Comparison of ENCODE assay signal across 13 cellular contexts in genomic region chr2:226427538-226428307, GRCh38.
DNase-seq lines count a peak whose midpoint lies in the region; ATAC-seq and FAIRE-seq lines count a peak whose summit lies in the region.
"Had no signal": no experiment of that assay in that cellular context is flagged by ENCODE, and none has a peak within 500 bp of the region (broad histone marks: within the 10 kb centered on the region; RNA-seq: fewer than 3 reads in every experiment).

No MANE protein-coding gene starts in this region.

- ATAC-seq in esophagus mucosa (peak; percentile 71), GM21529 (IDR thresholded peaks at IDR 0.05; ENCODE audit: unreplicated experiment) (no peak)
- ATAC-seq: K562 had no signal

- intact Hi-C loops in posterior cingulate gyrus (cut with DNase I), result no loop called here

- FAIRE-seq in RCC 7860 (lab: Jason Lieb, UNC), result no peak
- FAIRE-seq: K562 had no signal

- peak; percentile 78 for DNase-seq in GM04503 (ENCODE audit: low read depth)
- peak; percentile 98 for DNase-seq in RCC 7860 (ENCODE audit: low spot score)
- peak; percentile 91 for DNase-seq in renal cortical epithelial cell (ENCODE audit: low read depth)
- no peak for DNase-seq in stimulated activated CD4-positive, alpha-beta T cell treated with anti-CD3 and anti-CD28 coated beads, Interleukin-1b, Interleukin-23, amount 100 ng/mL, for 48 hours
- DNase-seq in activated CD8-positive, alpha-beta memory T cell treated with anti-CD3 and anti-CD28 coated beads for 24 hours, result no peak
- no peak for DNase-seq in posterior cingulate gyrus
- DNase-seq: activated CD4-positive, alpha-beta T cell treated with anti-CD3 and anti-CD28 coated beads, Interleukin-2, amount 10 ng/mL, durations not matched to agents 24 days and 14 days; DMS79 treated with DMSO at 0.1 percent for 48 hours; NCI-H69; stimulated activated CD4-positive, alpha-beta T cell treated with anti-CD3 and anti-CD28 coated beads, Interleukin-2, amount 100 ng/mL, for 24 hours had no signal

Comparison
In these comparisons a context has a peak if more than half of its experiments do, and no peak if none do; other contexts are left out.
1. DNase-seq: peak in GM04503 (single experiment), RCC 7860 (single experiment) and renal cortical epithelial cell (single experiment); none in stimulated activated CD4-positive, alpha-beta T cell treated with anti-CD3 and anti-CD28 coated beads, Interleukin-1b, Interleukin-23, amount 100 ng/mL, for 48 hours (single experiment), activated CD8-positive, alpha-beta memory T cell treated with anti-CD3 and anti-CD28 coated beads for 24 hours (single experiment) and posterior cingulate gyrus (0 of 10).